Comparison of ENCODE assay signal across 1 cellular context in genomic region chr7:100152404-100152803, GRCh38.
TF ChIP-seq lines count a peak whose summit lies in the region.

No MANE protein-coding gene starts in this region.

TF ChIP-seq in GM12878, 131 proteins besides CTCF, POLR2A, EP300 and RAD21:
- TF ChIP-seq SPI1 (IDR thresholded peaks at IDR 0.05; ENCODE audit: borderline replicate concordance, insufficient read depth, low read depth, low read length) (peak; percentile 83), RBBP5 (conservative IDR thresholded peaks at IDR 0.05) (no peak), ZNF592 (IDR thresholded peaks at IDR 0.05) (no peak), BCL11A (IDR thresholded peaks at IDR 0.05; ENCODE audit: low read depth, low read length) (no peak), MTA3 (IDR thresholded peaks at IDR 0.05; ENCODE audit: borderline replicate concordance, low read length) (no peak)
